In the genomic region with DNA sequence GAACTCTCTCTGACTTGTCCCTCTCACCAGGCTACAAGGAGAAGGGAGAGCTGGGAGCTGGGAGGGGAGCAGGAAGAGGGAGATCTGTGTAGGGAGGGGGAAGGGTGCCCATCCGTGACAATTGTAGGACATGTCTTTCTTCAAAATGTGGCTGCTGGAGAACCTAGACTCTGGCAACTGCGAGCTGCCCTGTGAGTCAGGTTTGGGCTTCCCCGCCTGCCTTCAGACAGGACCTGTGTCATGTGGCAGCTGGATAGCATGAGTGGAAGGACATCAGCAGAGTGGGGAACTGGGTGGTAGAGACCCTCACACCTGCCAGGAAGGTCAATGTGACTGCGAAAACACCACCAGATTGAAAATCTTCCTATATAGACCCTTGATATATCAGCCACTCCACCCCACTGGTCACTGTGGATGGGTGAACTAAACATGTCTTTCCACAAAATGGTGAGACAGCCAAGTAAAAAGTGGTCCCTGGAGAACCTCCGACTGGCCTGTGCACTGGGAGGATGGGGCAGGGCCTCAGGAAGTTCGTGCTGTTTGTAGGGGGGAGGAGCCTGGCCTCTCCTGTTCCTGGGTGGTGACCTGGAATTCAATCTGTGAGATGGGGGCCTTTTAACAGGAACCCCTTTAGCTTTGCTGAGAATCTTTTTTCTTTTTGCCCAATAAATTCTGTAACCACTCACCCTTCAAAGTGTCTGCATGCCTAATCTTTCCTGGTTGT, we compare ENCODE assay signal across 25 cellular contexts.
A peak's percentile ranks its signal among the peaks of the same experiment; 100 is the strongest.
DNase-seq lines count a peak whose midpoint lies in the region; FAIRE-seq and TF ChIP-seq lines count a peak whose summit lies in the region.
"Had no signal": no experiment of that assay in that cellular context is flagged by ENCODE, and none has a peak within 500 bp of the region (broad histone marks: within the 10 kb centered on the region; RNA-seq: fewer than 3 reads in every experiment).

No MANE protein-coding gene starts in this region.

- FAIRE-seq in astrocyte (lab: Jason Lieb, UNC): no peak
- FAIRE-seq: GM12878 had no signal

- H3K36me3 ChIP-seq in astrocyte (ENCODE audit: insufficient read depth, low read length) (no peaks in the 10 kb centered on the region), endodermal cell (ENCODE audit: control insufficient read depth, insufficient read depth, low read length) (no peaks in the 10 kb centered on the region), brain microvascular endothelial cell (replicated peaks) (no peaks in the 10 kb centered on the region)

- H3K27ac Mint-ChIP-seq in astrocyte (ENCODE audit: unreplicated experiment) (peak overlapping the region; percentile 77), endodermal cell (no peak overlapping the region), nephron progenitor cell (peak overlapping the region; percentile 82)
- no peak overlapping the region for H3K27ac Mint-ChIP-seq in activated naive CD4-positive, alpha-beta T cell treated with anti-CD3 and anti-CD28 coated beads for 36 hours
- H3K27ac Mint-ChIP-seq: CD8-positive, alpha-beta T cell; GM23338 had no signal

- H3K27ac ChIP-seq in astrocyte (ENCODE audit: low read depth, low read length) (no peak overlapping the region), endodermal cell (ENCODE audit: low read depth, low read length) (no peak overlapping the region), brain microvascular endothelial cell (no peak overlapping the region)

- in situ Hi-C loops in brain microvascular endothelial cell (cut with HindIII; ENCODE audit: low pct_ligation_motif_present, low sequenced_read_pairs): no loop called here

- H3K36me3 Mint-ChIP-seq in astrocyte (ENCODE audit: low read depth, unreplicated experiment): no peaks in the 10 kb centered on the region
- H3K36me3 Mint-ChIP-seq in endodermal cell (ENCODE audit: low read depth): no peaks in the 10 kb centered on the region
- peaks cover 17% of the 10 kb centered on the region for H3K36me3 Mint-ChIP-seq in nephron progenitor cell (ENCODE audit: low read depth)
- no peaks in the 10 kb centered on the region for H3K36me3 Mint-ChIP-seq in activated naive CD4-positive, alpha-beta T cell treated with anti-CD3 and anti-CD28 coated beads for 36 hours (ENCODE audit: low read depth)
- H3K36me3 Mint-ChIP-seq: CD8-positive, alpha-beta T cell had no signal

- DNase-seq in astrocyte (ENCODE audit: low read depth) (no peak), endodermal cell (peak; percentile 37), nephron progenitor cell (no peak), SIG-M5 (lab: John Stamatoyannopoulos, UW) (no peak), brain microvascular endothelial cell (no peak), dedifferentiated amniotic fluid mesenchymal stem cell (ENCODE audit: extremely low spot score) (no peak)
- DNase-seq in activated naive CD4-positive, alpha-beta T cell treated with anti-CD3 and anti-CD28 coated beads for 36 hours: no peak
- DNase-seq: C1 segment of cervical spinal cord; Caco-2; CD8-positive, alpha-beta T cell; DMS 273 treated with DMSO at 0.1 percent for 48 hours; DMS79; EL; GDM1; HCEC 1CT; KBM-7; NCI-H1417; NCI-H1694; NCI-H2081; NCI-H2227 treated with DMSO at 0.1 percent for 48 hours; NCI-H69; Right ventricle myocardium superior; RPMI8226 had no signal

- CTCF ChIA-PET in activated naive CD4-positive, alpha-beta T cell treated with anti-CD3 and anti-CD28 coated beads for 36 hours (lab: Charles Lee): no interaction called here

- TF ChIP-seq CTCF in astrocyte (IDR thresholded peaks at IDR 0.05; ENCODE audit: insufficient read depth, low read depth, low read length) (no peak), endodermal cell (conservative IDR thresholded peaks at IDR 0.05) (no peak), nephron progenitor cell (IDR thresholded peaks at IDR 0.05) (no peak), brain microvascular endothelial cell (IDR thresholded peaks at IDR 0.05; ENCODE audit: low read depth, low read length, missing control alignments) (no peak)

- H3K4me3 Mint-ChIP-seq in astrocyte (ENCODE audit: unreplicated experiment) (no peak overlapping the region), endodermal cell (no peak overlapping the region), nephron progenitor cell (peak overlapping the region; percentile 44)
- no peak overlapping the region for H3K4me3 Mint-ChIP-seq in activated naive CD4-positive, alpha-beta T cell treated with anti-CD3 and anti-CD28 coated beads for 36 hours
- H3K4me3 Mint-ChIP-seq: CD8-positive, alpha-beta T cell; GM23338 had no signal

- H3K9me3 ChIP-seq in astrocyte (ENCODE audit: insufficient read depth, low read depth, low read length) (no peaks in the 10 kb centered on the region), endodermal cell (ENCODE audit: control insufficient read depth, low read length) (no peaks in the 10 kb centered on the region)
- H3K9me3 ChIP-seq: Caco-2 had no signal

- H3K4me1 ChIP-seq in astrocyte (ENCODE audit: insufficient read depth, low read length): no peaks in the 10 kb centered on the region
- H3K4me1 ChIP-seq in endodermal cell (ENCODE audit: control insufficient read depth, insufficient read depth, low read length): no peaks in the 10 kb centered on the region
- H3K4me1 ChIP-seq: Caco-2 had no signal

- intact Hi-C loops in activated naive CD4-positive, alpha-beta T cell treated with anti-CD3 and anti-CD28 coated beads for 36 hours (cut with micrococcal nuclease): no loop called here

- no peaks in the 10 kb centered on the region for H4K20me1 ChIP-seq in astrocyte (ENCODE audit: insufficient read depth, low read length)

- H2AFZ ChIP-seq in astrocyte (ENCODE audit: low read depth, low read length): no peak overlapping the region
- H2AFZ ChIP-seq: GM23338 had no signal

- H3K9ac ChIP-seq in astrocyte (ENCODE audit: low read length) (no peak overlapping the region), endodermal cell (ENCODE audit: extremely low read depth, low read length, poor library complexity, severe bottlenecking) (no peak overlapping the region)

- H3K79me2 ChIP-seq in astrocyte (ENCODE audit: insufficient read depth, low read length): no peaks in the 10 kb centered on the region

- H3K27me3 Mint-ChIP-seq in astrocyte (ENCODE audit: low read depth, unreplicated experiment): peaks cover 4% of the 10 kb centered on the region
- H3K27me3 Mint-ChIP-seq in endodermal cell (ENCODE audit: insufficient read depth): peaks cover 21% of the 10 kb centered on the region
- peaks cover 13% of the 10 kb centered on the region for H3K27me3 Mint-ChIP-seq in nephron progenitor cell (ENCODE audit: low read depth, poor library complexity)
- H3K27me3 Mint-ChIP-seq in activated naive CD4-positive, alpha-beta T cell treated with anti-CD3 and anti-CD28 coated beads for 36 hours (ENCODE audit: low read depth): peaks cover 45% of the 10 kb centered on the region

- H3K4me1 Mint-ChIP-seq in astrocyte (ENCODE audit: low read depth, unreplicated experiment) (peaks cover 7% of the 10 kb centered on the region), endodermal cell (peaks cover 26% of the 10 kb centered on the region), nephron progenitor cell (peaks cover 44% of the 10 kb centered on the region)
- H3K4me1 Mint-ChIP-seq in activated naive CD4-positive, alpha-beta T cell treated with anti-CD3 and anti-CD28 coated beads for 36 hours (ENCODE audit: low read depth): peaks cover 6% of the 10 kb centered on the region

- H3K4me3 ChIP-seq in astrocyte (ENCODE audit: insufficient read depth, low read depth, low read length) (no peak overlapping the region), endodermal cell (ENCODE audit: low read length) (no peak overlapping the region), brain microvascular endothelial cell (ENCODE audit: low read depth, low read length) (no peak overlapping the region)
- H3K4me3 ChIP-seq: GM12878, GM23338 had no signal

- H3K27me3 ChIP-seq in astrocyte (ENCODE audit: insufficient read depth, low read length) (no peaks in the 10 kb centered on the region), endodermal cell (ENCODE audit: control insufficient read depth, insufficient read depth, low read length, poor library complexity, severe bottlenecking) (peaks cover 4% of the 10 kb centered on the region), brain microvascular endothelial cell (replicated peaks) (no peaks in the 10 kb centered on the region)

- 85 to 95% methylated on average over 4 to 6 of the region's 6 CpGs for WGBS in endodermal cell (ENCODE audit: insufficient coverage in 1 of 2, insufficient read length in 1 of 2), 2 experiments

- H3K9me3 Mint-ChIP-seq in astrocyte (ENCODE audit: unreplicated experiment): no peaks in the 10 kb centered on the region
- no peaks in the 10 kb centered on the region for H3K9me3 Mint-ChIP-seq in endodermal cell
- no peaks in the 10 kb centered on the region for H3K9me3 Mint-ChIP-seq in nephron progenitor cell
- H3K9me3 Mint-ChIP-seq in activated naive CD4-positive, alpha-beta T cell treated with anti-CD3 and anti-CD28 coated beads for 36 hours: no peaks in the 10 kb centered on the region
- H3K9me3 Mint-ChIP-seq: CD8-positive, alpha-beta T cell; GM23338 had no signal

- no peak overlapping the region for H3K4me2 ChIP-seq in astrocyte (ENCODE audit: low read length)
- H3K4me2 ChIP-seq: GM23338 had no signal

Comparison
In these comparisons a context has a peak if more than half of its experiments do, and no peak if none do; other contexts are left out.
1. H3K27ac Mint-ChIP-seq: peak in astrocyte (single experiment) and nephron progenitor cell (single experiment); none in endodermal cell (single experiment) and activated naive CD4-positive, alpha-beta T cell treated with anti-CD3 and anti-CD28 coated beads for 36 hours (single experiment).